In the genomic region with DNA sequence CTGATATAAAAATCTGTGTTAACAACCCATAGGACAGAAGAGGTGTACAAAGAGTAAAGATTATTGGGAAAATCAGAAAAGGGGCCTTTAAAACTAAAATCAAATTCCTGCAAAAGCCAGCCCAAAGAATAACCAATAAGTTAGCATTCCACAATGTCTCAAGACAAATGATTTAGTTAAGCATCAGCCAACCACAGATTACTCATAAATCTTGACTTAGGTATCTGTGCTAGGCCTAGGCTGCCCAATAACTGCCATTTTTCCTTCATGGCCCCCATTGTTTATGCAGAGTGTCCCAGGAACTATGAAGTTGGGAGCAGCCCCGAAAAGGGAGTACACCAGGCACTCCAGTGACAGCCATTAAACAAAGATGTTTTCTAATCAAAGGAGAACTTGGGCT, we compare ENCODE assay signal across 1 cellular context.
A peak's percentile ranks its signal among the peaks of the same experiment; 100 is the strongest.
TF ChIP-seq lines count a peak whose summit lies in the region.

No MANE protein-coding gene starts in this region.

TF ChIP-seq in K562, 482 proteins besides CTCF, POLR2A, EP300 and RAD21:
- TF ChIP-seq RFX7 (CRISPR knock-in tag; IDR thresholded peaks at IDR 0.05): no peak
- peak; percentile 28 for TF ChIP-seq MEIS2 (IDR thresholded peaks at IDR 0.05; ENCODE audit: partially characterized antibody)
- TF ChIP-seq CSDE1 (IDR thresholded peaks at IDR 0.05): no peak
- no peak for TF ChIP-seq TRIM24 (IDR thresholded peaks at IDR 0.05)
